18 cellular contexts compared by ENCODE assay signal in the genomic region with DNA sequence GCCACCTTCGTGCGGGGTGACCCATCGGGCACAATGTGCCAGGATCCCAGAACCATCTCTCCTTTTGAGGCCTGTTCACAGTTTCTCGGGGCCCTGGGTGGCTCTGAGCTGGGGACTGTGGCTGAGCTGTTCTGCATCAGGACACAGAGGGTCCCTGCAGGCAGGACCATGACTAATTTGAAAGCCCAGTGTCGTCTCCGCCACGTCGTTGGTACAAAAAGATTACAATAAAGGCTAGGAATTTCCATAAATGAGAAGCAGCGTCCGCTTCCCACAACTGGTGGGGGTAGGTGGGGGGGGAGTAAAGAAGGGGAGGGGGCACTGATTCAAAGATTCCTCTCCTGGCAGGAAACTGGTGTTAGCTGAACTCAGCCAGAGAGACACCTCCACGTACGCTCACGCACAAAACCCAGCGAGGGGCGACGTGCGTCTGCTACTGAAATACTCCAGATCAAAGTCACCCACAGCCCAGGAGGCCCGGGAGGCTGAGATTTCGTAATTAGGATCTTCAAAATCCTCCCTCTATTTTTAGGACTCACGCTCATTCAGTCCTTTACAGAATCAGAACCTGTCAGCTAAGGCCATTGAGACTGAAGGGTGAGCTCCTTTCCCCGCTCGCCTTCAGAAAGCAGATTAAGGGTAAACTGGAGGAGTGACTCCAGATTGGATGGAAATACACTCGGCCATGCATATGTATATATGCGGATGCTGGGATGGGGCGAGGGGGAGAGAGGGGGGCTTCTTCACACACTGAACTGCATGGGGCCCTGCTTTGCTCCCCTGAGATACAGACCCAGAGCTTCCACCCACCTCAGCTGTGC. TPM values are rescaled to one million over a fixed set of nuclear protein-coding genes. Genes with fewer than 3 reads are reported as not detected.
DNase-seq lines count a peak whose midpoint lies in the region; TF ChIP-seq lines count a peak whose summit lies in the region.
"Had no signal": no experiment of that assay in that cellular context is flagged by ENCODE, and none has a peak within 500 bp of the region (broad histone marks: within the 10 kb centered on the region; RNA-seq: fewer than 3 reads in every experiment).

No MANE protein-coding gene starts in this region.

- H3K27ac Mint-ChIP-seq in immature natural killer cell, result no peak overlapping the region
- H3K27ac Mint-ChIP-seq: naive thymus-derived CD8-positive, alpha-beta T cell; stimulated activated memory B cell treated with anti-CD40 and anti-IgM and Interleukin-4, amounts not matched to agents 10 μg/mL and 1 μg/mL and 100 μg/mL, for 72 hours; T-helper 17 cell had no signal

- peak overlapping the region; percentile 37 for H3K9ac ChIP-seq in mesenchymal stem cell (ENCODE audit: low read length)

- H2BK5ac ChIP-seq in mesenchymal stem cell (ENCODE audit: low read depth, low read length, poor library complexity, severe bottlenecking), result no peak overlapping the region

- no peak overlapping the region for H3K4me2 ChIP-seq in mesenchymal stem cell (ENCODE audit: low read length, poor library complexity, severe bottlenecking)

- intact Hi-C loops in esophagus squamous epithelium (cut with DNase I) (no loop called here), stomach (cut with DNase I; ENCODE audit: low total_unique reads) (no loop called here)

- no peak overlapping the region for H2BK15ac ChIP-seq in mesenchymal stem cell (ENCODE audit: low read depth, poor library complexity, severe bottlenecking)

- H3K36me3 ChIP-seq in SJCRH30 (peaks cover 60% of the 10 kb centered on the region), esophagus squamous epithelium (no peaks in the 10 kb centered on the region), mesenchymal stem cell (ENCODE audit: control insufficient read depth in 1 of 2, insufficient read depth in 2 of 2, low read depth in 1 of 2, low read length in 2 of 2) (peaks cover 0 to 27% of the 10 kb centered on the region in 2 experiments), stomach (no peaks in the 10 kb centered on the region)
- H3K36me3 ChIP-seq: uterus had no signal

- H3K18ac ChIP-seq in mesenchymal stem cell (ENCODE audit: low read depth in 1 of 2, low read length in 2 of 2), result no peak overlapping the region

- WGBS in esophagus squamous epithelium, 2 donors, result 76 to 86% methylated on average over 16 to 21 of the region's 25 CpGs
- WGBS in mesenchymal stem cell, result 73% methylated on average over 25 of the region's 25 CpGs
- 75 to 81% (median 79%) methylated on average over 25 of the region's 25 CpGs for WGBS in stomach, 5 donors

- no peak for TF ChIP-seq CTCF in esophagus squamous epithelium (IDR thresholded peaks at IDR 0.05)
- no peak for TF ChIP-seq CTCF in stomach (IDR thresholded peaks at IDR 0.05)

- DNase-seq in SJCRH30 (peak; percentile 54 to 70), esophagus squamous epithelium (lab: John Stamatoyannopoulos, UW) (no peak), mesenchymal stem cell (no peak), stomach (no peak), immature natural killer cell (no peak), COLO668 (lab: John Stamatoyannopoulos, UW; ENCODE audit: unreplicated experiment) (no peak), NCI-H2107 treated with DMSO at 0.1 percent for 48 hours (lab: John Stamatoyannopoulos, UW; ENCODE audit: unreplicated experiment) (no peak), OCI-M2 (lab: John Stamatoyannopoulos, UW; ENCODE audit: unreplicated experiment) (no peak)
- DNase-seq: activated CD4-positive, alpha-beta T cell treated with anti-CD3 and anti-CD28 coated beads for 1 hour; AML-193; naive thymus-derived CD8-positive, alpha-beta T cell; NCI-H187 treated with DMSO at 0.1 percent for 48 hours; NCI-H69; T-helper 17 cell; uterus had no signal

- H3K36me3 Mint-ChIP-seq in immature natural killer cell, result no peaks in the 10 kb centered on the region
- H3K36me3 Mint-ChIP-seq: naive thymus-derived CD8-positive, alpha-beta T cell; stimulated activated memory B cell treated with anti-CD40 and anti-IgM and Interleukin-4, amounts not matched to agents 10 μg/mL and 1 μg/mL and 100 μg/mL, for 72 hours had no signal

- H3K4me3 ChIP-seq in SJCRH30, result peak overlapping the region; percentile 20
- H3K4me3 ChIP-seq in esophagus squamous epithelium, result peak overlapping the region in 1 of 4 donors; percentile 9
- H3K4me3 ChIP-seq in mesenchymal stem cell (ENCODE audit: insufficient read depth in 1 of 2, low read depth in 1 of 2, low read length in 2 of 2), result no peak overlapping the region
- no peak overlapping the region for H3K4me3 ChIP-seq in stomach
- H3K4me3 ChIP-seq: uterus had no signal

- no peak overlapping the region for H2BK12ac ChIP-seq in mesenchymal stem cell (ENCODE audit: low read length in 2 of 2)

- no peak overlapping the region for H3K4me3 Mint-ChIP-seq in immature natural killer cell
- H3K4me3 Mint-ChIP-seq: central memory CD8-positive, alpha-beta T cell; naive thymus-derived CD8-positive, alpha-beta T cell; stimulated activated memory B cell treated with anti-CD40 and anti-IgM and Interleukin-4, amounts not matched to agents 10 μg/mL and 1 μg/mL and 100 μg/mL, for 72 hours; T-helper 17 cell had no signal

- no peak overlapping the region for H3K4ac ChIP-seq in mesenchymal stem cell (ENCODE audit: low read depth in 1 of 2, low read length in 2 of 2)

- no peak overlapping the region for H4K91ac ChIP-seq in mesenchymal stem cell (ENCODE audit: low read length)

- H2AFZ ChIP-seq in mesenchymal stem cell (ENCODE audit: low read depth, low read length), result no peak overlapping the region

- H4K8ac ChIP-seq in mesenchymal stem cell (ENCODE audit: low read length), result no peak overlapping the region

- peaks cover 47% of the 10 kb centered on the region for H3K4me1 ChIP-seq in SJCRH30
- peaks cover 0 to 55% (median 0%) of the 10 kb centered on the region in 3 donors for H3K4me1 ChIP-seq in esophagus squamous epithelium
- H3K4me1 ChIP-seq in mesenchymal stem cell (ENCODE audit: control insufficient read depth, insufficient read depth, low read depth, low read length), result peaks cover 16% of the 10 kb centered on the region
- peaks cover 0 to 34% (median 16%) of the 10 kb centered on the region in 4 donors for H3K4me1 ChIP-seq in stomach
- H3K4me1 ChIP-seq: uterus had no signal

- no peaks in the 10 kb centered on the region for H3K9me3 Mint-ChIP-seq in immature natural killer cell
- H3K9me3 Mint-ChIP-seq: central memory CD8-positive, alpha-beta T cell; naive thymus-derived CD8-positive, alpha-beta T cell; stimulated activated memory B cell treated with anti-CD40 and anti-IgM and Interleukin-4, amounts not matched to agents 10 μg/mL and 1 μg/mL and 100 μg/mL, for 72 hours had no signal

- H3K4me1 Mint-ChIP-seq in immature natural killer cell, result peaks cover 0 to 2% of the 10 kb centered on the region in 2 donors
- H3K4me1 Mint-ChIP-seq: central memory CD8-positive, alpha-beta T cell; stimulated activated memory B cell treated with anti-CD40 and anti-IgM and Interleukin-4, amounts not matched to agents 10 μg/mL and 1 μg/mL and 100 μg/mL, for 72 hours had no signal

- no peak overlapping the region for H2BK120ac ChIP-seq in mesenchymal stem cell (ENCODE audit: low read depth, low read length)

- TF ChIP-seq POLR2A in esophagus squamous epithelium (IDR thresholded peaks at IDR 0.05), result peak in 1 of 4 donors; percentile 19
- no peak for TF ChIP-seq POLR2A in stomach (IDR thresholded peaks at IDR 0.05)

- TF ChIP-seq EP300 in stomach (IDR thresholded peaks at IDR 0.05), result no peak

- no peaks in the 10 kb centered on the region for H3K27me3 ChIP-seq in SJCRH30
- no peaks in the 10 kb centered on the region for H3K27me3 ChIP-seq in esophagus squamous epithelium
- no peaks in the 10 kb centered on the region for H3K27me3 ChIP-seq in mesenchymal stem cell (ENCODE audit: control insufficient read depth in 1 of 2, insufficient read depth in 1 of 2, low read length in 2 of 2)
- H3K27me3 ChIP-seq in stomach, result no peaks in the 10 kb centered on the region
- H3K27me3 ChIP-seq: uterus had no signal

- no peak overlapping the region for H3K23ac ChIP-seq in mesenchymal stem cell (ENCODE audit: low read length in 2 of 2)

- H3K14ac ChIP-seq in mesenchymal stem cell (ENCODE audit: low read length in 2 of 2), result no peak overlapping the region

- peaks cover 0 to 3% (median 2%) of the 10 kb centered on the region in 3 donors for H3K27me3 Mint-ChIP-seq in immature natural killer cell (ENCODE audit: low read depth in 3 of 3)

- H3K9me3 ChIP-seq in SJCRH30 (replicated peaks) (no peaks in the 10 kb centered on the region), esophagus squamous epithelium (no peaks in the 10 kb centered on the region), mesenchymal stem cell (ENCODE audit: control insufficient read depth, low read length) (no peaks in the 10 kb centered on the region), stomach (no peaks in the 10 kb centered on the region)
- H3K9me3 ChIP-seq: uterus had no signal

- H3K79me1 ChIP-seq in mesenchymal stem cell (replicated peaks; ENCODE audit: low read length, poor library complexity, severe bottlenecking), result peaks cover 18% of the 10 kb centered on the region

- H3K27ac ChIP-seq in SJCRH30 (peak overlapping the region; percentile 76), esophagus squamous epithelium (peak overlapping the region; percentile 45 to 89 (median 85)), mesenchymal stem cell (ENCODE audit: low read length, poor library complexity, severe bottlenecking) (no peak overlapping the region), stomach (peak overlapping the region in 4 of 5 donors; percentile 48 to 85 (median 64))
- H3K27ac ChIP-seq: uterus had no signal

- peak overlapping the region; percentile 36 for H2AK5ac ChIP-seq in mesenchymal stem cell (ENCODE audit: low read length, severe bottlenecking)

RNA-seq across cellular contexts. Expression of a gene that starts 10.9 kb away (rescaled TPM):
- total RNA-seq in SJCRH30 (2014; rRNA removed; shearing (Covaris generic)), result 36.1 and 36.6 TPM in 2 replicates
- total RNA-seq in esophagus squamous epithelium (1 to 10 TPM; 2.0 to 6.9 (median 3.1) TPM), stomach (1 to 10 TPM; 2.2 to 6.4 (median 4.6) TPM)
- 8.0 TPM for polyA plus RNA-seq in mesenchymal stem cell (2013, experiment 1 of 2)
- polyA plus RNA-seq in mesenchymal stem cell (2013, experiment 2 of 2), result 6.6 TPM
- polyA plus RNA-seq in stomach (1 to 10 TPM in 2 of 3 donors, under 1 TPM in 1; 0.50 to 2.4 (median 2.4) TPM), immature natural killer cell (under 1 TPM in 2 of 3 donors, not detected in 1; 0.03 to 0.14 TPM)
- total RNA-seq: HT-29 had no signal

Comparison
In these comparisons a context has a peak if more than half of its experiments do, and no peak if none do; other contexts are left out.
1. DNase-seq: peak in SJCRH30 (2 of 2); none in esophagus squamous epithelium (single experiment), mesenchymal stem cell (single experiment), stomach (single experiment), immature natural killer cell (0 of 3), COLO668 (single experiment), NCI-H2107 treated with DMSO at 0.1 percent for 48 hours (single experiment) and OCI-M2 (single experiment).